Comparison of ENCODE assay signal across 8 cellular contexts in the genomic region with DNA sequence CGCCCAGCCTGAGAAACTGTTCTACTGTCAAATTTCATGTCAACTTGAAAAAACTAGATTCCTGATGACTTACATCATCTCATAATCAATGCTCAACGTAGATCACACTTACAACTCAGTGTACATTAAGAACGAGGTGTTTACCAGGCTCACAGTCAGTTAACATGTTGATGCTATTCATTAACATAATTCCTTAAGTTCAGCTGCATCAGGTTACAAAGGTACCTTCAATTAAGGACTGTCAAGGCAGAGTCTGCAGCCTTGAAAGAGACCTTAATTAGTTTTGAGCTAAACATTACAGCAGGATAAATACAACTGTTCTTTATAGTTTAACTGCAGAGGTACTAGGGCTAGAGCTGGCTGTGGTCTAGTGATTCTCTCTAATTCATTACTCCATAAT. TPM values are rescaled to one million over a fixed set of nuclear protein-coding genes. Genes with fewer than 3 reads are reported as not detected.
DNase-seq lines count a peak whose midpoint lies in the region; ATAC-seq and TF ChIP-seq lines count a peak whose summit lies in the region.
"Had no signal": no experiment of that assay in that cellular context is flagged by ENCODE, and none has a peak within 500 bp of the region (broad histone marks: within the 10 kb centered on the region; RNA-seq: fewer than 3 reads in every experiment).

No MANE protein-coding gene starts in this region.

- peak overlapping the region; percentile 97 for H3K4me2 ChIP-seq in GM23338

- H3K27ac ChIP-seq in GM23338 (ENCODE audit: low read depth) (no peak overlapping the region), SJCRH30 (no peak overlapping the region), skin epidermis (peak overlapping the region in 16 of 21 experiments; percentile 24 to 99 (median 99)), substantia nigra (ENCODE audit: low read depth, low read length, poor library complexity, severe bottlenecking) (no peak overlapping the region)

- H3K27me3 ChIP-seq in GM23338 (ENCODE audit: insufficient read depth) (no peaks in the 10 kb centered on the region), SJCRH30 (no peaks in the 10 kb centered on the region)

- H3K4me1 Mint-ChIP-seq in GM23338, result peaks cover 32% of the 10 kb centered on the region

- H3K36me3 ChIP-seq in GM23338 (ENCODE audit: insufficient read depth) (peaks cover 12% of the 10 kb centered on the region; the same call in 1 of the 2 replicates), SJCRH30 (peaks cover 27% of the 10 kb centered on the region)

- H3K4me3 ChIP-seq in GM23338 (peak overlapping the region; percentile 29), SJCRH30 (0 out of 2 replicates have a peak overlapping the region, but pooled peaks have one; percentile 9), fibroblast of the aortic adventitia (ENCODE audit: low read depth, low read length) (peak overlapping the region; percentile 97), skin epidermis (peak overlapping the region; percentile 72 to 96 (median 91))

- peaks cover 37% of the 10 kb centered on the region for H3K36me3 Mint-ChIP-seq in GM23338 (ENCODE audit: low read depth)

- peaks cover 26% of the 10 kb centered on the region for H4K20me1 ChIP-seq in GM23338 (replicated peaks; ENCODE audit: insufficient read depth)

- H3K27ac Mint-ChIP-seq in GM23338, result no peak overlapping the region

- H3F3A ChIP-seq in GM23338 (replicated peaks; ENCODE audit: low read depth), result no peaks in the 10 kb centered on the region; the same call in 1 of the 2 replicates

- peaks cover 10% of the 10 kb centered on the region for H3K27me3 Mint-ChIP-seq in GM23338 (ENCODE audit: insufficient read depth, low read depth, poor library complexity)

- peak overlapping the region; percentile 84 for H3K4me3 Mint-ChIP-seq in GM23338

- no peaks in the 10 kb centered on the region for H3K9me3 ChIP-seq in SJCRH30 (replicated peaks)

- H3K79me2 ChIP-seq in GM23338 (replicated peaks; ENCODE audit: insufficient read depth), result peaks cover 62% of the 10 kb centered on the region

- peaks cover 20% of the 10 kb centered on the region for H3K4me1 ChIP-seq in GM23338 (ENCODE audit: insufficient read depth)
- peaks cover 4% of the 10 kb centered on the region; the same call in 1 of the 2 replicates for H3K4me1 ChIP-seq in SJCRH30

- ATAC-seq in GM23338 (no peak), GM21619 (IDR thresholded peaks at IDR 0.05; ENCODE audit: unreplicated experiment) (no peak)

- TF ChIP-seq CTCF in GM23338 (conservative IDR thresholded peaks at IDR 0.05; ENCODE audit: low read depth in 2 of 2) (no peak), fibroblast of the aortic adventitia (IDR thresholded peaks at IDR 0.05; ENCODE audit: insufficient read depth, low read length) (no peak)

- no peak for DNase-seq in GM23338 (ENCODE audit: low spot score)
- no peak for DNase-seq in SJCRH30
- no peak for DNase-seq in fibroblast of the aortic adventitia (ENCODE audit: low read depth)
- no peak for DNase-seq in substantia nigra (lab: John Stamatoyannopoulos, UW)
- no peak for DNase-seq in NOMO-1 treated with DMSO at 0.1 percent for 48 hours (lab: John Stamatoyannopoulos, UW; ENCODE audit: unreplicated experiment)
- DNase-seq: activated effector memory CD4-positive, alpha-beta T cell treated with anti-CD3 and anti-CD28 coated beads, Interleukin-2, amount 50 U/mL, for 16 hours had no signal

- no peaks in the 10 kb centered on the region for H3K9me3 Mint-ChIP-seq in GM23338

- no peaks in the 10 kb centered on the region for H3K9me2 ChIP-seq in GM23338 (ENCODE audit: insufficient read depth)

- no peak overlapping the region for H2AFZ ChIP-seq in GM23338

TF ChIP-seq in GM23338, 12 proteins besides CTCF, POLR2A, EP300 and RAD21 (continues in another document):
- TF ChIP-seq REST (IDR thresholded peaks at IDR 0.05; ENCODE audit: unreplicated experiment), result no peak
- TF ChIP-seq JUNB (IDR thresholded peaks at IDR 0.05; ENCODE audit: unreplicated experiment), result no peak
- TF ChIP-seq ZNF114 (CRISPR knock-in tag; IDR thresholded peaks at IDR 0.05), result no peak
- TF ChIP-seq, protein P1, sequence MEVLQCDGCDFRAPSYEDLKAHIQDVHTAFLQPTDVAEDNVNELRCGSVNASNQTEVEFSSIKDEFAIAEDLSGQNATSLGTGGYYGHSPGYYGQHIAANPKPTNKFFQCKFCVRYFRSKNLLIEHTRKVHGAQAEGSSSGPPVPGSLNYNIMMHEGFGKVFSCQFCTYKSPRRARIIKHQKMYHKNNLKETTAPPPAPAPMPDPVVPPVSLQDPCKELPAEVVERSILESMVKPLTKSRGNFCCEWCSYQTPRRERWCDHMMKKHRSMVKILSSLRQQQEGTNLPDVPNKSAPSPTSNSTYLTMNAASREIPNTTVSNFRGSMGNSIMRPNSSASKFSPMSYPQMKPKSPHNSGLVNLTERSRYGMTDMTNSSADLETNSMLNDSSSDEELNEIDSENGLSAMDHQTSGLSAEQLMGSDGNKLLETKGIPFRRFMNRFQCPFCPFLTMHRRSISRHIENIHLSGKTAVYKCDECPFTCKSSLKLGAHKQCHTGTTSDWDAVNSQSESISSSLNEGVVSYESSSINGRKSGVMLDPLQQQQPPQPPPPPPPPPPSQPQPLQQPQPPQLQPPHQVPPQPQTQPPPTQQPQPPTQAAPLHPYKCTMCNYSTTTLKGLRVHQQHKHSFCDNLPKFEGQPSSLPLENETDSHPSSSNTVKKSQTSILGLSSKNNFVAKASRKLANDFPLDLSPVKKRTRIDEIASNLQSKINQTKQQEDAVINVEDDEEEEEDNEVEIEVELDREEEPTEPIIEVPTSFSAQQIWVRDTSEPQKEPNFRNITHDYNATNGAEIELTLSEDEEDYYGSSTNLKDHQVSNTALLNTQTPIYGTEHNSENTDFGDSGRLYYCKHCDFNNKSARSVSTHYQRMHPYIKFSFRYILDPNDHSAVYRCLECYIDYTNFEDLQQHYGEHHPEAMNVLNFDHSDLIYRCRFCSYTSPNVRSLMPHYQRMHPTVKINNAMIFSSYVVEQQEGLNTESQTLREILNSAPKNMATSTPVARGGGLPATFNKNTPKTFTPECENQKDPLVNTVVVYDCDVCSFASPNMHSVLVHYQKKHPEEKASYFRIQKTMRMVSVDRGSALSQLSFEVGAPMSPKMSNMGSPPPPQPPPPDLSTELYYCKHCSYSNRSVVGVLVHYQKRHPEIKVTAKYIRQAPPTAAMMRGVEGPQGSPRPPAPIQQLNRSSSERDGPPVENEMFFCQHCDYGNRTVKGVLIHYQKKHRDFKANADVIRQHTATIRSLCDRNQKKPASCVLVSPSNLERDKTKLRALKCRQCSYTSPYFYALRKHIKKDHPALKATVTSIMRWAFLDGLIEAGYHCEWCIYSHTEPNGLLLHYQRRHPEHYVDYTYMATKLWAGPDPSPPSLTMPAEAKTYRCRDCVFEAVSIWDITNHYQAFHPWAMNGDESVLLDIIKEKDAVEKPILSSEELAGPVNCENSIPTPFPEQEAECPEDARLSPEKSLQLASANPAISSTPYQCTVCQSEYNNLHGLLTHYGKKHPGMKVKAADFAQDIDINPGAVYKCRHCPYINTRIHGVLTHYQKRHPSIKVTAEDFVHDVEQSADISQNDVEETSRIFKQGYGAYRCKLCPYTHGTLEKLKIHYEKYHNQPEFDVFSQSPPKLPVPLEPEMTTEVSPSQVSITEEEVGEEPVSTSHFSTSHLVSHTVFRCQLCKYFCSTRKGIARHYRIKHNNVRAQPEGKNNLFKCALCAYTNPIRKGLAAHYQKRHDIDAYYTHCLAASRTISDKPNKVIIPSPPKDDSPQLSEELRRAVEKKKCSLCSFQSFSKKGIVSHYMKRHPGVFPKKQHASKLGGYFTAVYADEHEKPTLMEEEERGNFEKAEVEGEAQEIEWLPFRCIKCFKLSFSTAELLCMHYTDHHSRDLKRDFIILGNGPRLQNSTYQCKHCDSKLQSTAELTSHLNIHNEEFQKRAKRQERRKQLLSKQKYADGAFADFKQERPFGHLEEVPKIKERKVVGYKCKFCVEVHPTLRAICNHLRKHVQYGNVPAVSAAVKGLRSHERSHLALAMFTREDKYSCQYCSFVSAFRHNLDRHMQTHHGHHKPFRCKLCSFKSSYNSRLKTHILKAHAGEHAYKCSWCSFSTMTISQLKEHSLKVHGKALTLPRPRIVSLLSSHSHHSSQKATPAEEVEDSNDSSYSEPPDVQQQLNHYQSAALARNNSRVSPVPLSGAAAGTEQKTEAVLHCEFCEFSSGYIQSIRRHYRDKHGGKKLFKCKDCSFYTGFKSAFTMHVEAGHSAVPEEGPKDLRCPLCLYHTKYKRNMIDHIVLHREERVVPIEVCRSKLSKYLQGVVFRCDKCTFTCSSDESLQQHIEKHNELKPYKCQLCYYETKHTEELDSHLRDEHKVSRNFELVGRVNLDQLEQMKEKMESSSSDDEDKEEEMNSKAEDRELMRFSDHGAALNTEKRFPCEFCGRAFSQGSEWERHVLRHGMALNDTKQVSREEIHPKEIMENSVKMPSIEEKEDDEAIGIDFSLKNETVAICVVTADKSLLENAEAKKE (CRISPR knock-in tag; IDR thresholded peaks at IDR 0.05), result no peak
- TF ChIP-seq CREB1 (CRISPR knock-in tag; IDR thresholded peaks at IDR 0.05; ENCODE audit: low read depth), result no peak

RNA-seq across cellular contexts. Expression of gene GNA13, which starts 1.9 kb away (rescaled TPM):
- total RNA-seq in GM23338 (2014; rRNA removed; shearing (Covaris generic)), result 88.1 and 95.5 TPM in 2 replicates
- 19.0 and 20.2 TPM in 2 replicates for polyA plus RNA-seq in GM23338 (2016; fragmentation: Nextera tagmentation; extraction: Ambion mirVana)
- 39.6 and 41.1 TPM in 2 replicates for total RNA-seq in SJCRH30 (2014; rRNA removed; shearing (Covaris generic))
- total RNA-seq in fibroblast of the aortic adventitia (ENCODE audit: low replicate concordance), result 48.2 and 80.0 TPM in 2 replicates

Comparison
In these comparisons a context has a peak if more than half of its experiments do, and no peak if none do; other contexts are left out.
1. H3K27ac ChIP-seq: peak in skin epidermis (16 of 21); none in GM23338 (single experiment), SJCRH30 (single experiment) and substantia nigra (single experiment).
2. H3K4me3 ChIP-seq: peak in every context shown above with its lines; median percentile 97 in fibroblast of the aortic adventitia; 91 in skin epidermis; 29 in GM23338; 9 in SJCRH30.